17 cellular contexts compared by ENCODE assay signal in genomic region chr17:50035421-50035879, GRCh38. TPM values are rescaled to one million over a fixed set of nuclear protein-coding genes. Genes with fewer than 3 reads are reported as not detected.
DNase-seq lines count a peak whose midpoint lies in the region; ATAC-seq, FAIRE-seq and TF ChIP-seq lines count a peak whose summit lies in the region.
"Had no signal": no experiment of that assay in that cellular context is flagged by ENCODE, and none has a peak within 500 bp of the region (broad histone marks: within the 10 kb centered on the region; RNA-seq: fewer than 3 reads in every experiment).

No MANE protein-coding gene starts in this region.

- H3K9me3 ChIP-seq in HepG2 (ENCODE audit: low read length), result no peaks in the 10 kb centered on the region
- no peaks in the 10 kb centered on the region for H3K9me3 ChIP-seq in right lobe of liver
- H3K9me3 ChIP-seq in astrocyte (ENCODE audit: insufficient read depth, low read depth, low read length), result no peaks in the 10 kb centered on the region
- H3K9me3 ChIP-seq in naive thymus-derived CD4-positive, alpha-beta T cell (ENCODE audit: control insufficient read depth in 2 of 3, low read length in 3 of 3), result no peaks in the 10 kb centered on the region
- H3K9me3 ChIP-seq: uterus had no signal

- POLR2A ChIA-PET in HepG2 (lab: Yijun Ruan, JAX), result interaction anchor here (0.6 kb wide), 1 partner anchor 538 kb away, joined by 4 read pairs; no protein-coding TSS in a partner anchor
- POLR2A ChIA-PET in naive thymus-derived CD4-positive, alpha-beta T cell (lab: Charles Lee), result no interaction called here

- BruUV-seq in HepG2 (replicated peaks; lab: Mats Ljungman, UMichigan), result no TSS peak

- TF ChIP-seq POLR2A in HepG2 (IDR thresholded peaks at IDR 0.05; ENCODE audit: insufficient read depth in 1 of 2, low read depth in 2 of 2, low read length in 2 of 2) (no peak), right lobe of liver (IDR thresholded peaks at IDR 0.05) (no peak)

- H4K20me1 ChIP-seq in HepG2 (ENCODE audit: insufficient read depth, low read length) (no peaks in the 10 kb centered on the region), astrocyte (ENCODE audit: insufficient read depth, low read length) (no peaks in the 10 kb centered on the region)

- 0% methylated on average over 5 of the region's 5 CpGs for WGBS in HepG2 (ENCODE audit: low lambda C conversion rate)
- 100% methylated on average over 1 of the region's 5 CpGs for WGBS in right lobe of liver (ENCODE audit: insufficient coverage, low coverage, low lambda C conversion rate, missing lambda C conversion rate)

- H3K9ac ChIP-seq in HepG2 (ENCODE audit: insufficient read depth, low read depth, low read length), result no peak overlapping the region
- no peak overlapping the region for H3K9ac ChIP-seq in astrocyte (ENCODE audit: low read length)

- TF ChIP-seq EP300 in HepG2 (IDR thresholded peaks at IDR 0.05; ENCODE audit: low read depth in 2 of 2, low read length in 2 of 2) (no peak), HepG2 (CRISPR knock-in tag; IDR thresholded peaks at IDR 0.05; ENCODE audit: borderline replicate concordance) (no peak)

- H3K27me3 ChIP-seq in HepG2 (ENCODE audit: control insufficient read depth in 1 of 2, insufficient read depth in 2 of 2, low read length in 2 of 2) (peaks cover 0 to 9% of the 10 kb centered on the region in 2 experiments; a peak in 3 of 5 replicates), right lobe of liver (no peaks in the 10 kb centered on the region), astrocyte (ENCODE audit: insufficient read depth, low read length) (no peaks in the 10 kb centered on the region)
- no peaks in the 10 kb centered on the region for H3K27me3 ChIP-seq in naive thymus-derived CD4-positive, alpha-beta T cell (ENCODE audit: control insufficient read depth in 2 of 2, insufficient read depth in 2 of 2, low read length in 2 of 2)
- H3K27me3 ChIP-seq: foreskin keratinocyte, uterus had no signal

- CTCF ChIA-PET in HepG2 (lab: Yijun Ruan, JAX; ENCODE audit: low intra/inter-chr PET ratio, low total read pairs), result no interaction called here
- CTCF ChIA-PET in naive thymus-derived CD4-positive, alpha-beta T cell (lab: Charles Lee), result no interaction called here

- peak; percentile 28 for FAIRE-seq in HepG2 (lab: Jason Lieb, UNC)
- no peak for FAIRE-seq in astrocyte (lab: Jason Lieb, UNC)

- H3K4me3 ChIP-seq in HepG2 (replicated peaks in 1 of 3; ENCODE audit: insufficient read depth in 1 of 3, low read depth in 2 of 3, low read length in 3 of 3), result no peak overlapping the region; a peak in 1 of 6 replicates
- H3K4me3 ChIP-seq in right lobe of liver, result no peak overlapping the region
- no peak overlapping the region for H3K4me3 ChIP-seq in astrocyte (ENCODE audit: insufficient read depth, low read depth, low read length)
- H3K4me3 ChIP-seq in naive thymus-derived CD4-positive, alpha-beta T cell (ENCODE audit: low read length), result no peak overlapping the region
- H3K4me3 ChIP-seq: uterus had no signal

- peak overlapping the region; percentile 53 for H3K27ac Mint-ChIP-seq in astrocyte (ENCODE audit: unreplicated experiment)
- no peak overlapping the region for H3K27ac Mint-ChIP-seq in naive thymus-derived CD4-positive, alpha-beta T cell

- in situ Hi-C loops in HepG2 (cut with HindIII; ENCODE audit: extremely low pct_ligation_motif_present, low pct_unique_long_range_greater_than_20kb), result no loop called here

- ATAC-seq in HepG2, result peak; percentile 87
- no peak for ATAC-seq in right lobe of liver
- ATAC-seq in naive thymus-derived CD4-positive, alpha-beta T cell, result no peak
- no peak for ATAC-seq in GM19467 (IDR thresholded peaks at IDR 0.05; ENCODE audit: unreplicated experiment)
- no peak for ATAC-seq in HG03025 (IDR thresholded peaks at IDR 0.05; ENCODE audit: low FRiP score, unreplicated experiment)
- ATAC-seq: foreskin keratinocyte, PC-3 had no signal

- peaks cover 17% of the 10 kb centered on the region for H3K4me1 Mint-ChIP-seq in astrocyte (ENCODE audit: low read depth, unreplicated experiment)
- H3K4me1 Mint-ChIP-seq in naive thymus-derived CD4-positive, alpha-beta T cell, result no peaks in the 10 kb centered on the region

- H3K27me3 Mint-ChIP-seq in astrocyte (ENCODE audit: low read depth, unreplicated experiment), result peaks cover 8% of the 10 kb centered on the region
- peaks cover 0 to 16% (median 2%) of the 10 kb centered on the region in 5 donors for H3K27me3 Mint-ChIP-seq in naive thymus-derived CD4-positive, alpha-beta T cell

- TF ChIP-seq RAD21 in HepG2 (CRISPR knock-in tag; IDR thresholded peaks at IDR 0.05), result no peak

- H3K4me2 ChIP-seq in HepG2 (ENCODE audit: low read depth, low read length) (peak overlapping the region; percentile 33; the same call in 1 of the 2 replicates), astrocyte (ENCODE audit: low read length) (no peak overlapping the region)

- H3K27ac ChIP-seq in HepG2 (ENCODE audit: extremely low read length, insufficient read depth, low read length) (no peak overlapping the region), right lobe of liver (no peak overlapping the region), astrocyte (ENCODE audit: low read depth, low read length) (no peak overlapping the region)
- H3K27ac ChIP-seq in naive thymus-derived CD4-positive, alpha-beta T cell (ENCODE audit: low read depth, low read length), result no peak overlapping the region
- H3K27ac ChIP-seq: foreskin keratinocyte, uterus, VCaP had no signal

- H3K36me3 ChIP-seq in HepG2 (replicated peaks in 1 of 2; ENCODE audit: control insufficient read depth in 1 of 2, insufficient read depth in 2 of 2, low read length in 2 of 2), result no peaks in the 10 kb centered on the region
- H3K36me3 ChIP-seq in right lobe of liver, result no peaks in the 10 kb centered on the region
- no peaks in the 10 kb centered on the region for H3K36me3 ChIP-seq in astrocyte (ENCODE audit: insufficient read depth, low read length)
- H3K36me3 ChIP-seq in naive thymus-derived CD4-positive, alpha-beta T cell (ENCODE audit: control insufficient read depth in 2 of 3, insufficient read depth in 3 of 3, low read length in 3 of 3), result no peaks in the 10 kb centered on the region
- H3K36me3 ChIP-seq: uterus had no signal

- TF ChIP-seq CTCF in HepG2 (CRISPR knock-in tag; IDR thresholded peaks at IDR 0.05) (no peak), right lobe of liver (IDR thresholded peaks at IDR 0.05) (no peak), astrocyte (IDR thresholded peaks at IDR 0.05; ENCODE audit: insufficient read depth, low read depth, low read length) (no peak)

- no peaks in the 10 kb centered on the region for H3K36me3 Mint-ChIP-seq in astrocyte (ENCODE audit: low read depth, unreplicated experiment)
- H3K36me3 Mint-ChIP-seq in naive thymus-derived CD4-positive, alpha-beta T cell, result no peaks in the 10 kb centered on the region

- H3K4me1 ChIP-seq in HepG2 (ENCODE audit: insufficient read depth, low read length) (peaks cover 34% of the 10 kb centered on the region), right lobe of liver (no peaks in the 10 kb centered on the region), astrocyte (ENCODE audit: insufficient read depth, low read length) (peaks cover 22% of the 10 kb centered on the region)
- H3K4me1 ChIP-seq in naive thymus-derived CD4-positive, alpha-beta T cell (ENCODE audit: control insufficient read depth in 2 of 2, insufficient read depth in 2 of 2, low read length in 2 of 2), result no peaks in the 10 kb centered on the region

- no peak overlapping the region for H3K4me3 Mint-ChIP-seq in astrocyte (ENCODE audit: unreplicated experiment)
- H3K4me3 Mint-ChIP-seq in naive thymus-derived CD4-positive, alpha-beta T cell, result no peak overlapping the region
- H3K4me3 Mint-ChIP-seq: H9 had no signal

- H2AFZ ChIP-seq in HepG2 (ENCODE audit: low read length) (no peak overlapping the region), astrocyte (ENCODE audit: low read depth, low read length) (no peak overlapping the region)

- no peaks in the 10 kb centered on the region for H3K9me3 Mint-ChIP-seq in astrocyte (ENCODE audit: unreplicated experiment)
- no peaks in the 10 kb centered on the region for H3K9me3 Mint-ChIP-seq in naive thymus-derived CD4-positive, alpha-beta T cell
- H3K9me3 Mint-ChIP-seq: H9 had no signal

- intact Hi-C loops in HepG2 (cut with micrococcal nuclease; ENCODE audit: unreplicated experiment), result no loop called here
- intact Hi-C loops in right lobe of liver (cut with DNase I), result no loop called here
- intact Hi-C loops in naive thymus-derived CD4-positive, alpha-beta T cell (cut with micrococcal nuclease), result no loop called here

- DNase-seq in HepG2 (ENCODE audit: low spot score), result peak; percentile 45
- no peak for DNase-seq in right lobe of liver
- DNase-seq in astrocyte (ENCODE audit: low read depth), result no peak
- DNase-seq in myocyte (ENCODE audit: low read depth), result peak; percentile 85
- no peak for DNase-seq in naive thymus-derived CD4-positive, alpha-beta T cell
- no peak for DNase-seq in DMS 273 treated with DMSO at 0.1 percent for 48 hours (lab: John Stamatoyannopoulos, UW)
- DNase-seq: foreskin keratinocyte; H9; left colon; NCI-H1930; NCI-H524 treated with DMSO at 0.1 percent for 48 hours; PC-3; stimulated activated naive CD4-positive, alpha-beta T cell treated with Interleukin-2 at 50 U/mL for 16 hours; uterus had no signal

- H3K79me2 ChIP-seq in HepG2 (ENCODE audit: insufficient read depth, low read length) (no peaks in the 10 kb centered on the region), astrocyte (ENCODE audit: insufficient read depth, low read length) (no peaks in the 10 kb centered on the region)

RNA-seq across cellular contexts. Expression of gene ITGA3, which starts 20.5 kb away (rescaled TPM):
- total RNA-seq in HepG2 (2016; rRNA removed; fragmentation: Illumina TruSeq; extraction: Trizol) (0.69 and 0.77 TPM in 2 replicates), right lobe of liver (1 to 10 TPM; 1.4 to 3.7 (median 2.4) TPM), astrocyte (319 and 373 TPM in 2 replicates), myocyte (264 and 289 TPM in 2 replicates)
- 1.5 and 1.9 TPM in 2 replicates for total RNA-seq in HepG2 (2016; cell fraction: cytosol; rRNA removed; fragmentation: Illumina TruSeq; extraction: Trizol; ENCODE audit: low read depth)
- total RNA-seq in HepG2 (2016; cell fraction: insoluble cytoplasmic fraction; rRNA removed; fragmentation: Illumina TruSeq; extraction: Trizol), result 0.48 and 1.1 TPM in 2 replicates
- 0.28 and 0.62 TPM in 2 replicates for total RNA-seq in HepG2 (2016; cell fraction: membrane; rRNA removed; fragmentation: Illumina TruSeq; extraction: Trizol)
- 1.3 and 1.8 TPM in 2 replicates for total RNA-seq in HepG2 (2016; cell fraction: nucleus; rRNA removed; fragmentation: Illumina TruSeq; extraction: Trizol)
- 0.48 and 0.59 TPM in 2 replicates for polyA plus RNA-seq in HepG2 (2011; rRNA removed)
- polyA plus RNA-seq in HepG2 (2011; cell fraction: cytosol; rRNA removed), result 0.33 and 0.78 TPM in 2 replicates
- polyA plus RNA-seq in HepG2 (2011; cell fraction: nucleus; rRNA removed), result 2.6 and 3.3 TPM in 2 replicates
- 0.27 and 0.32 TPM in 2 replicates for polyA plus RNA-seq in HepG2 (2012)
- polyA plus RNA-seq in HepG2 (2016; cell fraction: cytosol; fragmentation: Illumina TruSeq; extraction: Trizol; ENCODE audit: low read depth), result 0.51 and 0.57 TPM in 2 replicates
- polyA plus RNA-seq in HepG2 (2016; cell fraction: insoluble cytoplasmic fraction; fragmentation: Illumina TruSeq; extraction: Trizol; ENCODE audit: low read depth), result 0.52 and 0.82 TPM in 2 replicates
- 0.30 and 0.48 TPM in 2 replicates for polyA plus RNA-seq in HepG2 (2016; cell fraction: membrane; fragmentation: Illumina TruSeq; extraction: Trizol; ENCODE audit: low read depth)
- 1.3 and 2.2 TPM in 2 replicates for polyA plus RNA-seq in HepG2 (2016; cell fraction: nucleus; fragmentation: Illumina TruSeq; extraction: Trizol; ENCODE audit: insufficient read depth, low read depth)
- 1.4 and 198 TPM in 2 replicates for polyA minus RNA-seq in HepG2 (2011; rRNA and poly(A)+ RNA removed; ENCODE audit: low replicate concordance)
- polyA minus RNA-seq in HepG2 (2011; cell fraction: cytosol; rRNA and poly(A)+ RNA removed), result 2.9 and 6.2 TPM in 2 replicates
- 1.1 and 2.8 TPM in 2 replicates for polyA minus RNA-seq in HepG2 (2011; cell fraction: nucleus; rRNA and poly(A)+ RNA removed)
- 485 TPM for polyA plus RNA-seq in myocyte (2012)
- 10 to 100 TPM in 2 of 5 experiments, 1 to 10 TPM in 3; 4.0 to 14.6 (median 8.6) TPM for total RNA-seq in naive thymus-derived CD4-positive, alpha-beta T cell
- polyA plus RNA-seq in naive thymus-derived CD4-positive, alpha-beta T cell, result 1 to 10 TPM; 1.4 to 2.4 TPM

RNA-seq across cellular contexts. Expression of gene DLX3, which starts 40.4 kb away (rescaled TPM):
- total RNA-seq in HepG2 (2016; rRNA removed; fragmentation: Illumina TruSeq; extraction: Trizol) (not detected in 2 replicates), right lobe of liver (not detected), astrocyte (1.00 and 1.2 TPM in 2 replicates), myocyte (0.13 and 1.1 TPM in 2 replicates)
- not detected in 2 replicates for total RNA-seq in HepG2 (2016; cell fraction: cytosol; rRNA removed; fragmentation: Illumina TruSeq; extraction: Trizol; ENCODE audit: low read depth)
- total RNA-seq in HepG2 (2016; cell fraction: insoluble cytoplasmic fraction; rRNA removed; fragmentation: Illumina TruSeq; extraction: Trizol), result not detected in 2 replicates
- not detected in 2 replicates for total RNA-seq in HepG2 (2016; cell fraction: membrane; rRNA removed; fragmentation: Illumina TruSeq; extraction: Trizol)
- total RNA-seq in HepG2 (2016; cell fraction: nucleus; rRNA removed; fragmentation: Illumina TruSeq; extraction: Trizol), result not detected in 2 replicates
- polyA plus RNA-seq in HepG2 (2011; rRNA removed), result 0.03 and 0.05 TPM in 2 replicates
- not detected in 2 replicates for polyA plus RNA-seq in HepG2 (2011; cell fraction: cytosol; rRNA removed)
- 0.05 and 0.23 TPM in 2 replicates for polyA plus RNA-seq in HepG2 (2011; cell fraction: nucleus; rRNA removed)
- not detected in 2 replicates for polyA plus RNA-seq in HepG2 (2012)
- not detected in 2 replicates for polyA plus RNA-seq in HepG2 (2016; cell fraction: cytosol; fragmentation: Illumina TruSeq; extraction: Trizol; ENCODE audit: low read depth)
- polyA plus RNA-seq in HepG2 (2016; cell fraction: insoluble cytoplasmic fraction; fragmentation: Illumina TruSeq; extraction: Trizol; ENCODE audit: low read depth), result 0.09 TPM in 1 of 2 replicates, not detected in the other
- polyA plus RNA-seq in HepG2 (2016; cell fraction: membrane; fragmentation: Illumina TruSeq; extraction: Trizol; ENCODE audit: low read depth), result not detected in 2 replicates
- not detected in 2 replicates for polyA plus RNA-seq in HepG2 (2016; cell fraction: nucleus; fragmentation: Illumina TruSeq; extraction: Trizol; ENCODE audit: insufficient read depth, low read depth)
- 0.65 TPM in 1 of 2 replicates, not detected in the other for polyA minus RNA-seq in HepG2 (2011; rRNA and poly(A)+ RNA removed; ENCODE audit: low replicate concordance)
- polyA minus RNA-seq in HepG2 (2011; cell fraction: cytosol; rRNA and poly(A)+ RNA removed), result not detected in 2 replicates
- not detected in 2 replicates for polyA minus RNA-seq in HepG2 (2011; cell fraction: nucleus; rRNA and poly(A)+ RNA removed)
- 0.05 TPM for polyA plus RNA-seq in myocyte (2012)
- total RNA-seq in naive thymus-derived CD4-positive, alpha-beta T cell, result not detected
- not detected for polyA plus RNA-seq in naive thymus-derived CD4-positive, alpha-beta T cell
- total RNA-seq: left colon had no signal

RNA-seq across cellular contexts. Expression of gene PDK2, which starts 59.7 kb away (rescaled TPM):
- total RNA-seq in HepG2 (2016; rRNA removed; fragmentation: Illumina TruSeq; extraction: Trizol) (18.5 and 19.2 TPM in 2 replicates), right lobe of liver (10 to 100 TPM; 25.0 to 58.0 (median 44.8) TPM), astrocyte (25.8 and 26.8 TPM in 2 replicates), myocyte (54.4 and 61.1 TPM in 2 replicates)
- total RNA-seq in HepG2 (2016; cell fraction: cytosol; rRNA removed; fragmentation: Illumina TruSeq; extraction: Trizol; ENCODE audit: low read depth), result 6.4 and 13.9 TPM in 2 replicates
- total RNA-seq in HepG2 (2016; cell fraction: insoluble cytoplasmic fraction; rRNA removed; fragmentation: Illumina TruSeq; extraction: Trizol), result 16.2 and 19.8 TPM in 2 replicates
- total RNA-seq in HepG2 (2016; cell fraction: membrane; rRNA removed; fragmentation: Illumina TruSeq; extraction: Trizol), result 10.9 and 11.9 TPM in 2 replicates
- 10.9 and 12.5 TPM in 2 replicates for total RNA-seq in HepG2 (2016; cell fraction: nucleus; rRNA removed; fragmentation: Illumina TruSeq; extraction: Trizol)
- 59.7 and 66.6 TPM in 2 replicates for polyA plus RNA-seq in HepG2 (2011; rRNA removed)
- 33.2 and 46.3 TPM in 2 replicates for polyA plus RNA-seq in HepG2 (2011; cell fraction: cytosol; rRNA removed)
- 86.5 and 102 TPM in 2 replicates for polyA plus RNA-seq in HepG2 (2011; cell fraction: nucleus; rRNA removed)
- polyA plus RNA-seq in HepG2 (2012), result 17.2 and 27.4 TPM in 2 replicates
- polyA plus RNA-seq in HepG2 (2016; cell fraction: cytosol; fragmentation: Illumina TruSeq; extraction: Trizol; ENCODE audit: low read depth), result 9.3 and 10.8 TPM in 2 replicates
- 22.3 and 32.8 TPM in 2 replicates for polyA plus RNA-seq in HepG2 (2016; cell fraction: insoluble cytoplasmic fraction; fragmentation: Illumina TruSeq; extraction: Trizol; ENCODE audit: low read depth)
- polyA plus RNA-seq in HepG2 (2016; cell fraction: membrane; fragmentation: Illumina TruSeq; extraction: Trizol; ENCODE audit: low read depth), result 12.0 and 14.3 TPM in 2 replicates
- polyA plus RNA-seq in HepG2 (2016; cell fraction: nucleus; fragmentation: Illumina TruSeq; extraction: Trizol; ENCODE audit: insufficient read depth, low read depth), result 21.9 and 24.6 TPM in 2 replicates
- 111 and 113 TPM in 2 replicates for polyA minus RNA-seq in HepG2 (2011; rRNA and poly(A)+ RNA removed; ENCODE audit: low replicate concordance)
- polyA minus RNA-seq in HepG2 (2011; cell fraction: cytosol; rRNA and poly(A)+ RNA removed), result 22.7 and 28.5 TPM in 2 replicates
- 44.5 and 48.7 TPM in 2 replicates for polyA minus RNA-seq in HepG2 (2011; cell fraction: nucleus; rRNA and poly(A)+ RNA removed)
- polyA plus RNA-seq in myocyte (2012), result 117 TPM
- total RNA-seq in naive thymus-derived CD4-positive, alpha-beta T cell, result 10 to 100 TPM; 16.7 to 48.3 (median 22.5) TPM
- 10 to 100 TPM; 37.2 to 50.4 TPM for polyA plus RNA-seq in naive thymus-derived CD4-positive, alpha-beta T cell

Comparison
In these comparisons a context has a peak if more than half of its experiments do, and no peak if none do; other contexts are left out.
1. DNase-seq: peak in HepG2 (single experiment) and myocyte (single experiment); none in right lobe of liver (0 of 3), astrocyte (single experiment), naive thymus-derived CD4-positive, alpha-beta T cell (0 of 9) and DMS 273 treated with DMSO at 0.1 percent for 48 hours (single experiment).
2. RNA of gene ITGA3, which starts 20.5 kb away (total RNA-seq): 319 to 373 TPM in astrocyte and 264 to 289 TPM in myocyte; 4.0 to 14.6 TPM in naive thymus-derived CD4-positive, alpha-beta T cell, 1.4 to 3.7 TPM in right lobe of liver and 0.28 to 1.9 TPM in HepG2; every median in the first group is over 10 times any median in the second.